Comparison of ENCODE assay signal across 29 cellular contexts in the genomic region with DNA sequence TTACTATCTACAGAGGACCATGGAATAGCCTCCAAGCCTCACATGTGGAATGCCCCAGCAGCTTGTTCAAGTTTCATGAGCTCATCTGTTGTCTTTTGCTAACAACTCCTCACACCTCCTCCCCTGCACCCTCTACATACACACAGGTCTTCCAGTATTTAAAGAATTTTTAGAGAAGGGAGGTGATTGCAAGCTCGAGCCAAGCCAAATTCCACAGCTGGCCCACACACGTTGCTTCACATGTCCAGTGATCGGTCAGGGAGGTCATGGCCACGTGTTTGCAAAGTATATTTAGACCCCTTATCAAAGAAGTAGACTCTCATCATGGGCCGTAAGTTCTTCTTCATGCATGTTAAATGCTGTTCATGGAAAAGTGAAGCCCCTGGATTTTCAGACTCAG.
"Had no signal": no experiment of that assay in that cellular context is flagged by ENCODE, and none has a peak within 500 bp of the region (broad histone marks: within the 10 kb centered on the region; RNA-seq: fewer than 3 reads in every experiment).

No MANE protein-coding gene starts in this region.

- H3K9me3 Mint-ChIP-seq: activated naive CD8-positive, alpha-beta T cell treated with anti-CD3 and anti-CD28 coated beads, Interleukin-2, amount 50 U/mL, for 24 hours; activated T-cell treated with anti-CD3 and anti-CD28 coated beads, Interleukin-2, amount 50 U/mL, for 24 hours; activated T-helper 1 cell treated with anti-CD3 and anti-CD28 coated beads, Interleukin-12 subunit alpha, Interleukin-12 subunit beta, Interleukin-2, Interleukin-4 antibody, amounts not matched to agents 30 ng/mL and 10 ng/mL and 1 ng/mL, durations not matched to agents 14 hours and 24 hours and 36 hours; brain had no signal

- ATAC-seq: activated CD8-positive, alpha-beta memory T cell treated with anti-CD3 and anti-CD28 coated beads, Interleukin-2, amount 10 ng/mL, durations not matched to agents 7 days and 5 days; activated naive CD4-positive, alpha-beta T cell treated with anti-CD3 and anti-CD28 coated beads, Interleukin-2, amount 50 U/mL, for 72 hours; activated naive CD8-positive, alpha-beta T cell treated with anti-CD3 and anti-CD28 coated beads, Interleukin-2, amount 50 U/mL, for 24 hours; PC-3; T-helper 17 cell; WTC11 had no signal

- H3K4me3 ChIP-seq: ascending aorta had no signal

- H3K27me3 Mint-ChIP-seq: activated CD8-positive, alpha-beta memory T cell treated with anti-CD3 and anti-CD28 coated beads, Interleukin-2, amount 10 ng/mL, durations not matched to agents 7 days and 5 days; activated naive CD8-positive, alpha-beta T cell treated with anti-CD3 and anti-CD28 coated beads, Interleukin-2, amount 50 U/mL, for 24 hours; activated T-cell treated with anti-CD3 and anti-CD28 coated beads, Interleukin-2, amount 50 U/mL, for 24 hours; brain; IgD-negative memory B cell; T-helper 17 cell had no signal

- H3K27ac Mint-ChIP-seq: activated CD8-positive, alpha-beta memory T cell treated with anti-CD3 and anti-CD28 coated beads, Interleukin-2, amount 10 ng/mL, durations not matched to agents 7 days and 5 days; activated naive CD4-positive, alpha-beta T cell treated with anti-CD3 and anti-CD28 coated beads, Interleukin-2, amount 50 U/mL, for 72 hours; activated naive CD8-positive, alpha-beta T cell treated with anti-CD3 and anti-CD28 coated beads, Interleukin-2, amount 50 U/mL, for 24 hours; activated T-cell treated with anti-CD3 and anti-CD28 coated beads, Interleukin-2, amount 50 U/mL, for 24 hours; activated T-helper 1 cell treated with anti-CD3 and anti-CD28 coated beads, Interleukin-12 subunit alpha, Interleukin-12 subunit beta, Interleukin-2, Interleukin-4 antibody, amounts not matched to agents 30 ng/mL and 10 ng/mL and 1 ng/mL, durations not matched to agents 14 hours and 24 hours and 36 hours; brain; IgD-negative memory B cell; T-helper 17 cell; WTC11 had no signal

- H3K9me3 ChIP-seq: ascending aorta had no signal

- H3K27ac ChIP-seq: ascending aorta had no signal

- H3K4me1 ChIP-seq: ascending aorta had no signal

- H3K27me3 ChIP-seq: ascending aorta had no signal

- FAIRE-seq: RCC 7860 had no signal

- H3K36me3 ChIP-seq: ascending aorta had no signal

- H3K4me1 Mint-ChIP-seq: activated CD8-positive, alpha-beta memory T cell treated with anti-CD3 and anti-CD28 coated beads, Interleukin-2, amount 10 ng/mL, durations not matched to agents 7 days and 5 days; activated naive CD8-positive, alpha-beta T cell treated with anti-CD3 and anti-CD28 coated beads, Interleukin-2, amount 50 U/mL, for 24 hours; brain; IgD-negative memory B cell; T-helper 17 cell; WTC11 had no signal

- H3K4me3 Mint-ChIP-seq: activated CD8-positive, alpha-beta memory T cell treated with anti-CD3 and anti-CD28 coated beads, Interleukin-2, amount 10 ng/mL, durations not matched to agents 7 days and 5 days; activated naive CD8-positive, alpha-beta T cell treated with anti-CD3 and anti-CD28 coated beads, Interleukin-2, amount 50 U/mL, for 24 hours; activated T-cell treated with anti-CD3 and anti-CD28 coated beads, Interleukin-2, amount 50 U/mL, for 24 hours; activated T-helper 1 cell treated with anti-CD3 and anti-CD28 coated beads, Interleukin-12 subunit alpha, Interleukin-12 subunit beta, Interleukin-2, Interleukin-4 antibody, amounts not matched to agents 30 ng/mL and 10 ng/mL and 1 ng/mL, durations not matched to agents 14 hours and 24 hours and 36 hours; brain; IgD-negative memory B cell; T-helper 17 cell; WTC11 had no signal

- DNase-seq: activated CD4-positive, alpha-beta T cell treated with anti-CD3 and anti-CD28 coated beads for 48 hours; activated CD4-positive, alpha-beta T cell treated with anti-CD3 and anti-CD28 coated beads, Interleukin-2, amount 50 U/mL, for 4 hours; activated CD4-positive, CD25-positive, alpha-beta regulatory T cell treated with anti-CD3 and anti-CD28 coated beads, Interleukin-2, amount 50 U/mL, for 72 hours; activated CD8-positive, alpha-beta memory T cell treated with anti-CD3 and anti-CD28 coated beads, Interleukin-2, amount 10 ng/mL, durations not matched to agents 7 days and 5 days; activated effector memory CD4-positive, alpha-beta T cell treated with Interleukin-2 at 50 U/mL for 16 hours; activated naive CD4-positive, alpha-beta T cell; activated naive CD8-positive, alpha-beta T cell treated with anti-CD3 and anti-CD28 coated beads, Interleukin-2, amount 50 U/mL, for 24 hours; activated T-cell treated with anti-CD3 and anti-CD28 coated beads, Interleukin-2, amount 50 U/mL, for 24 hours; amniotic stem cell; KG1; NCI-H1048; NCI-H1417 treated with DMSO at 0.1 percent for 48 hours; NCI-H1694 treated with DMSO at 0.1 percent for 48 hours; NCI-H2029 treated with DMSO at 0.1 percent for 48 hours; NCI-H345; NCI-H510A; NCI-H526 treated with DMSO at 0.1 percent for 48 hours; NCI-H82; PC-3; SHP77; T-helper 17 cell; T-helper 9 cell had no signal

- H3K36me3 Mint-ChIP-seq: activated CD8-positive, alpha-beta memory T cell treated with anti-CD3 and anti-CD28 coated beads, Interleukin-2, amount 10 ng/mL, durations not matched to agents 7 days and 5 days; activated naive CD4-positive, alpha-beta T cell treated with anti-CD3 and anti-CD28 coated beads, Interleukin-2, amount 50 U/mL, for 72 hours; brain; IgD-negative memory B cell had no signal
